11 cellular contexts compared by ENCODE assay signal in genomic region chr15:73244333-73244732, GRCh38.
DNase-seq lines count a peak whose midpoint lies in the region; ATAC-seq, FAIRE-seq and TF ChIP-seq lines count a peak whose summit lies in the region.
"Had no signal": no experiment of that assay in that cellular context is flagged by ENCODE, and none has a peak within 500 bp of the region (broad histone marks: within the 10 kb centered on the region; RNA-seq: fewer than 3 reads in every experiment).

No MANE protein-coding gene starts in this region.

- ATAC-seq in activated CD4-positive, alpha-beta T cell treated with anti-CD3 and anti-CD28 coated beads for 36 hours = peak; percentile 68
- ATAC-seq in GM21576 (IDR thresholded peaks at IDR 0.05; ENCODE audit: unreplicated experiment) (no peak), HG02588 (IDR thresholded peaks at IDR 0.05; ENCODE audit: unreplicated experiment) (no peak), HG03196 (IDR thresholded peaks at IDR 0.05; ENCODE audit: unreplicated experiment) (no peak)

- H3K4me1 ChIP-seq in Loucy (ENCODE audit: insufficient read depth, low read length, poor library complexity, severe bottlenecking) (no peaks in the 10 kb centered on the region), small intestine (ENCODE audit: control insufficient read depth in 2 of 2, insufficient read depth in 1 of 2, low read depth in 1 of 2, low read length in 1 of 2) (no peaks in the 10 kb centered on the region)

- no peak overlapping the region for H3K27ac ChIP-seq in small intestine (ENCODE audit: low read depth in 1 of 2, low read length in 1 of 2)
- H3K27ac ChIP-seq: thoracic aorta had no signal

- TF ChIP-seq CTCF in Loucy (conservative IDR thresholded peaks at IDR 0.05; ENCODE audit: low read length) = peak; percentile 73

- CTCF ChIA-PET in activated CD4-positive, alpha-beta T cell treated with anti-CD3 and anti-CD28 coated beads for 36 hours (lab: Charles Lee) = interaction anchor here (0.6 to 4.8 kb wide), 7 partner anchors 10 to 522 kb away, joined by 3 to 83 read pairs (median 5); no protein-coding TSS in a partner anchor

- POLR2A ChIA-PET in activated CD4-positive, alpha-beta T cell treated with anti-CD3 and anti-CD28 coated beads for 36 hours (lab: Charles Lee) = no interaction called here

- peak; percentile 25 for DNase-seq in activated CD4-positive, alpha-beta T cell treated with anti-CD3 and anti-CD28 coated beads for 36 hours
- DNase-seq in activated CD4-positive, alpha-beta T cell treated with anti-CD3 and anti-CD28 coated beads, Interleukin-2, amount 50 U/mL, for 4 hours = no peak
- DNase-seq in cerebellar cortex (ENCODE audit: low spot score) (peak; percentile 26), small intestine (peak; percentile 39)
- DNase-seq: effector memory CD4-positive, alpha-beta T cell had no signal

- no peak for FAIRE-seq in small intestine (lab: Jason Lieb, UNC)

- H3K79me2 ChIP-seq in Loucy (ENCODE audit: insufficient read depth, low read length) = no peaks in the 10 kb centered on the region

- 65 to 72% (median 69%) methylated on average over 6 of the region's 6 CpGs for WGBS in small intestine, 3 donors

- H3K9me3 Mint-ChIP-seq in activated CD4-positive, alpha-beta T cell treated with anti-CD3 and anti-CD28 coated beads for 36 hours (ENCODE audit: low read depth) = no peaks in the 10 kb centered on the region
- H3K9me3 Mint-ChIP-seq: T-helper 1 cell treated with Interleukin-12 subunit alpha and Interleukin-12 subunit beta and Interleukin-4 antibody, amounts not matched to agents 30 μg/mL and 1 μg/mL, for 36 hours had no signal

- no peaks in the 10 kb centered on the region for H3F3A ChIP-seq in Loucy (ENCODE audit: low read depth)

- H3K4me3 ChIP-seq in Loucy (ENCODE audit: low read length, poor library complexity, severe bottlenecking) = peak overlapping the region; percentile 60
- H3K4me3 ChIP-seq in small intestine (ENCODE audit: low read depth in 1 of 2, low read length in 2 of 2) = no peak overlapping the region
- H3K4me3 ChIP-seq: thoracic aorta had no signal

- H3K4me2 ChIP-seq in Loucy (ENCODE audit: low read depth, low read length, poor library complexity, severe bottlenecking) = peak overlapping the region; percentile 75

- intact Hi-C loops in activated CD4-positive, alpha-beta T cell treated with anti-CD3 and anti-CD28 coated beads for 36 hours (cut with DNase I, micrococcal nuclease) = loop anchor here (1.0 to 10.0 kb wide), 6 partner anchors 393 to 640 kb away; partner anchors contain the start of gene ADPGK (in 1 of the 2)

- no peaks in the 10 kb centered on the region for H3K9me2 ChIP-seq in Loucy (replicated peaks; ENCODE audit: low read depth, low read length)

- H3K36me3 ChIP-seq in Loucy (ENCODE audit: insufficient read depth, low read length) (no peaks in the 10 kb centered on the region), small intestine (ENCODE audit: control insufficient read depth in 2 of 2, insufficient read depth in 2 of 2, low read length in 2 of 2) (peaks cover 5% of the 10 kb centered on the region in 2 donors)

- peaks cover 3% of the 10 kb centered on the region for H3K4me1 Mint-ChIP-seq in activated CD4-positive, alpha-beta T cell treated with anti-CD3 and anti-CD28 coated beads for 36 hours

- no peaks in the 10 kb centered on the region for H3K27me3 Mint-ChIP-seq in activated CD4-positive, alpha-beta T cell treated with anti-CD3 and anti-CD28 coated beads for 36 hours

- no peak overlapping the region for H3K4me3 Mint-ChIP-seq in activated CD4-positive, alpha-beta T cell treated with anti-CD3 and anti-CD28 coated beads for 36 hours
- H3K4me3 Mint-ChIP-seq: T-helper 1 cell treated with Interleukin-12 subunit alpha and Interleukin-12 subunit beta and Interleukin-4 antibody, amounts not matched to agents 30 μg/mL and 1 μg/mL, for 36 hours had no signal

- no peak overlapping the region for H3K9ac ChIP-seq in Loucy (ENCODE audit: low read depth, low read length, poor library complexity, severe bottlenecking)

- no peak overlapping the region for H3K27ac Mint-ChIP-seq in activated CD4-positive, alpha-beta T cell treated with anti-CD3 and anti-CD28 coated beads for 36 hours
- H3K27ac Mint-ChIP-seq: T-helper 1 cell treated with Interleukin-12 subunit alpha and Interleukin-12 subunit beta and Interleukin-4 antibody, amounts not matched to agents 30 μg/mL and 1 μg/mL, for 36 hours had no signal

- H3K27me3 ChIP-seq in Loucy (ENCODE audit: insufficient read depth, low read length, poor library complexity, severe bottlenecking) = no peaks in the 10 kb centered on the region
- no peaks in the 10 kb centered on the region for H3K27me3 ChIP-seq in small intestine (ENCODE audit: control insufficient read depth in 2 of 2, insufficient read depth in 2 of 2, low read length in 2 of 2)

- H3K9me3 ChIP-seq in Loucy (ENCODE audit: insufficient read depth, low read depth, low read length) (no peaks in the 10 kb centered on the region), small intestine (ENCODE audit: control insufficient read depth, low read depth) (no peaks in the 10 kb centered on the region)
- H3K9me3 ChIP-seq: thoracic aorta had no signal

- H4K20me1 ChIP-seq in Loucy (ENCODE audit: insufficient read depth, low read length, poor library complexity, severe bottlenecking) = no peaks in the 10 kb centered on the region

- no peaks in the 10 kb centered on the region for H3K36me3 Mint-ChIP-seq in activated CD4-positive, alpha-beta T cell treated with anti-CD3 and anti-CD28 coated beads for 36 hours (ENCODE audit: low read depth)

- peak overlapping the region; percentile 81 for H2AFZ ChIP-seq in Loucy (ENCODE audit: low read length)

Comparison
In these comparisons a context has a peak if more than half of its experiments do, and no peak if none do; other contexts are left out.
1. DNase-seq: peak in activated CD4-positive, alpha-beta T cell treated with anti-CD3 and anti-CD28 coated beads for 36 hours (single experiment), cerebellar cortex (single experiment) and small intestine (single experiment); none in activated CD4-positive, alpha-beta T cell treated with anti-CD3 and anti-CD28 coated beads, Interleukin-2, amount 50 U/mL, for 4 hours (0 of 2).